In genomic region chr17:14717849-14718248, GRCh38 we compare ENCODE assay signal across 30 cellular contexts.
"Had no signal": no experiment of that assay in that cellular context is flagged by ENCODE, and none has a peak within 500 bp of the region (broad histone marks: within the 10 kb centered on the region; RNA-seq: fewer than 3 reads in every experiment).

No MANE protein-coding gene starts in this region.

- H3K4me2 ChIP-seq: PC-9 had no signal

- DNase-seq: MM.1S, MV-4-11, NCI-H1092, NCI-H1105, NCI-H1417 treated with DMSO at 0.1 percent for 48 hours, NCI-H1436 treated with DMSO at 0.1 percent for 48 hours, NCI-H1694 treated with DMSO at 0.1 percent for 48 hours, NCI-H187 treated with DMSO at 0.1 percent for 48 hours, NCI-H2029, NCI-H2081, NCI-H2171 treated with DMSO at 0.1 percent for 48 hours, NCI-H2227 treated with DMSO at 0.1 percent for 48 hours, NCI-H345, NCI-H446, NCI-H510A treated with DMSO at 0.1 percent for 48 hours, NCI-H524 treated with DMSO at 0.1 percent for 48 hours, NCI-H69, NCI-H748 treated with DMSO at 0.1 percent for 48 hours, NCI-H82, PC-9, SHP77, SIG-M5, SJCRH30, T-cell had no signal

- H3K27ac ChIP-seq: PC-9, RWPE1, SJCRH30, SK-N-MC had no signal

- FAIRE-seq: RCC 7860 had no signal

- H2AFZ ChIP-seq: PC-9 had no signal

- H3K27me3 ChIP-seq: SJCRH30 had no signal

- ATAC-seq: Panc1, Right ventricle myocardium inferior, SK-N-SH treated with all-trans-retinoic acid at 6 μM for 48 hours, T-cell had no signal

- H3K9me3 ChIP-seq: SJCRH30 had no signal

- H3K4me1 ChIP-seq: SJCRH30 had no signal

- H3K4me3 ChIP-seq: PC-9, SJCRH30, SK-N-MC had no signal

- H3K36me3 ChIP-seq: SJCRH30 had no signal
